Comparison of ENCODE assay signal across 28 cellular contexts in the genomic region with DNA sequence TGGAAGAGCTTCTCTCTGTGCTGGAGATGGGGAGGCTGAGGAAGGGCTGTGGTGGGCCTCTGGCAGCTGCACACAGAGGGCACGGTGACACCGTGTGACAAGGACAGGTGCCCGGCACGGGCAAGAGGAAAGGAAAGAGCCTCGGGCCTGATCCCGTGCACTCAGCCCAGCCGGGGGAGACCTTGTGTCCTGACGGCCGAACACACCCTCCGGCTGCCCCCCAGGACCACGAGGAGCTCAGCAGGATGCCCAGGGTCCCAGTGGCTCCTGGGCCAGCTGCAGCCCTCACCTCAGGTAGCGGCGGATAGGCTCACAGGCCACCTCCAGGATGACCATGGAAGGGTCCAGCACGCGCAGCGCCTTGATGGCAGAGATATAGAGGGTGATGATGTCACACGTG. TPM values are rescaled to one million over a fixed set of nuclear protein-coding genes. Genes with fewer than 3 reads are reported as not detected.
A peak's percentile ranks its signal among the peaks of the same experiment; 100 is the strongest.
DNase-seq lines count a peak whose midpoint lies in the region; ATAC-seq, FAIRE-seq and TF ChIP-seq lines count a peak whose summit lies in the region.
"Had no signal": no experiment of that assay in that cellular context is flagged by ENCODE, and none has a peak within 500 bp of the region (broad histone marks: within the 10 kb centered on the region; RNA-seq: fewer than 3 reads in every experiment).

No MANE protein-coding gene starts in this region.

- no peak overlapping the region for H3K27ac Mint-ChIP-seq in CD4-positive, alpha-beta T cell
- H3K27ac Mint-ChIP-seq: CD4-positive, CD25-positive, alpha-beta regulatory T cell; CD8-positive, alpha-beta T cell had no signal

- H3K27me3 Mint-ChIP-seq in CD4-positive, alpha-beta T cell: no peaks in the 10 kb centered on the region
- H3K27me3 Mint-ChIP-seq: CD4-positive, CD25-positive, alpha-beta regulatory T cell had no signal

- peaks cover 61% of the 10 kb centered on the region for H3K36me3 Mint-ChIP-seq in CD4-positive, alpha-beta T cell (ENCODE audit: low read depth)

- H3K4me1 ChIP-seq in K562 (replicated peaks in 1 of 2; ENCODE audit: control insufficient read depth in 2 of 2, insufficient read depth in 2 of 2, low read length in 2 of 2): peaks cover 14 to 80% of the 10 kb centered on the region in 2 experiments
- H3K4me1 ChIP-seq: BE2C had no signal

- H3K4me2 ChIP-seq in K562 (ENCODE audit: insufficient read depth, low read length): no peak overlapping the region
- H3K4me2 ChIP-seq: BLaER1 had no signal

- H3K27ac ChIP-seq in CD4-positive, alpha-beta T cell (ENCODE audit: low read depth, low read length): no peak overlapping the region
- no peak overlapping the region for H3K27ac ChIP-seq in K562 (ENCODE audit: extremely low read depth, low read depth, low read length)
- H3K27ac ChIP-seq: BLaER1 had no signal

- POLR2A ChIA-PET in CD4-positive, alpha-beta T cell (lab: Charles Lee): no interaction called here
- POLR2A ChIA-PET in K562 (lab: Yijun Ruan, JAX): interaction anchor here (1.1 kb wide), 1 partner anchor 16 kb away, joined by 4 read pairs; no protein-coding TSS in a partner anchor

- ATAC-seq in CD4-positive, alpha-beta T cell (ENCODE audit: poor library complexity): no peak
- ATAC-seq in K562: no peak
- ATAC-seq in HG03108 (IDR thresholded peaks at IDR 0.05; ENCODE audit: unreplicated experiment): no peak
- ATAC-seq: CD8-positive, alpha-beta T cell; GM12878 had no signal

- no peak for FAIRE-seq in K562 (lab: Jason Lieb, UNC)
- FAIRE-seq: A204.1, GM12878, GM12892, GM18507 had no signal

- in situ Hi-C loops in K562 (cut with MboI): no loop called here

- peaks cover 79% of the 10 kb centered on the region; the same call in 2 of the 3 replicates for H3K36me3 ChIP-seq in K562 (ENCODE audit: control insufficient read depth, insufficient read depth, low read length)

- CTCF ChIA-PET in CD4-positive, alpha-beta T cell (lab: Charles Lee): no interaction called here
- CTCF ChIA-PET in K562 (lab: Yijun Ruan, JAX; ENCODE audit: low intra/inter-chr PET ratio): no interaction called here

- BruUV-seq in K562 (replicated peaks; lab: Mats Ljungman, UMichigan): no TSS peak

- peaks cover 8% of the 10 kb centered on the region for H4K20me1 ChIP-seq in K562 (replicated peaks; ENCODE audit: control insufficient read depth, insufficient read depth, low read length)

- H2AFZ ChIP-seq in K562 (ENCODE audit: low read depth, low read length): no peak overlapping the region

- TF ChIP-seq RAD21 in K562 (CRISPR knock-in tag; conservative IDR thresholded peaks at IDR 0.05 in 1 of 2, IDR thresholded peaks at IDR 0.05 in 1 of 2): no peak

- no peaks in the 10 kb centered on the region for H3K27me3 ChIP-seq in CD4-positive, alpha-beta T cell (ENCODE audit: control insufficient read depth, insufficient read depth, low read length)
- H3K27me3 ChIP-seq in K562 (ENCODE audit: control insufficient read depth in 2 of 2, insufficient read depth in 2 of 2, low read length in 2 of 2): no peaks in the 10 kb centered on the region
- H3K27me3 ChIP-seq: BE2C, BLaER1 had no signal

- no peak for DNase-seq in CD4-positive, alpha-beta T cell
- DNase-seq in K562 (ENCODE audit: extremely low read depth in 1 of 4, low spot score in 3 of 4): no peak
- no peak for DNase-seq in NCI-H2227 treated with DMSO at 0.1 percent for 48 hours (lab: John Stamatoyannopoulos, UW)
- DNase-seq: 8988T; ACHN; BE2C; C1 segment of cervical spinal cord; CD4-positive, CD25-positive, alpha-beta regulatory T cell; CD8-positive, alpha-beta T cell; COR-L47; DMS 273 treated with DMSO at 0.1 percent for 48 hours; DMS153; DMS53; DMS79; DND-41; EL; GDM1 had no signal

- H3K9me3 ChIP-seq in CD4-positive, alpha-beta T cell (ENCODE audit: control insufficient read depth, low read length): no peaks in the 10 kb centered on the region
- H3K9me3 ChIP-seq in K562 (replicated peaks; ENCODE audit: control insufficient read depth, insufficient read depth, low read depth, low read length): no peaks in the 10 kb centered on the region
- H3K9me3 ChIP-seq: BE2C, BLaER1 had no signal

- 90% methylated on average over 13 of the region's 17 CpGs for WGBS in K562 (ENCODE audit: insufficient coverage, low coverage, missing lambda C conversion rate)

- H3K4me1 Mint-ChIP-seq in CD4-positive, alpha-beta T cell (ENCODE audit: low read depth): peaks cover 19% of the 10 kb centered on the region

- no peak for TF ChIP-seq CTCF in CD4-positive, alpha-beta T cell (IDR thresholded peaks at IDR 0.05)
- TF ChIP-seq CTCF in K562 (IDR thresholded peaks at IDR 0.05 in 2 of 3, conservative IDR thresholded peaks at IDR 0.05 in 1 of 3; ENCODE audit: insufficient read depth in 2 of 3, low read depth in 1 of 3, low read length in 3 of 3): no peak

- H3K4me3 ChIP-seq in K562: no peak overlapping the region
- H3K4me3 ChIP-seq: BLaER1, GM12878 had no signal

- H3K9me1 ChIP-seq in K562 (ENCODE audit: control insufficient read depth, insufficient read depth, low read length): no peaks in the 10 kb centered on the region

- no peak for TF ChIP-seq EP300 in K562 (IDR thresholded peaks at IDR 0.05; ENCODE audit: low read length)

- peak overlapping the region; percentile 4 for H3K4me3 Mint-ChIP-seq in CD4-positive, alpha-beta T cell
- H3K4me3 Mint-ChIP-seq: CD14-positive monocyte; CD8-positive, alpha-beta T cell had no signal

- H3K9ac ChIP-seq in K562 (ENCODE audit: insufficient read depth in 1 of 2, low read depth in 2 of 2, low read length in 2 of 2): peak overlapping the region in 1 of 2 experiments; percentile 35; a peak in 2 of 4 replicates
- H3K9ac ChIP-seq: BLaER1 had no signal

- no peaks in the 10 kb centered on the region for H3K9me3 Mint-ChIP-seq in CD4-positive, alpha-beta T cell
- H3K9me3 Mint-ChIP-seq: CD14-positive monocyte; CD8-positive, alpha-beta T cell had no signal

- H3K79me2 ChIP-seq in K562 (ENCODE audit: control insufficient read depth, insufficient read depth, low read length): peaks cover 18% of the 10 kb centered on the region

- intact Hi-C loops in CD4-positive, alpha-beta T cell (cut with DNase I, micrococcal nuclease): no loop called here
- intact Hi-C loops in K562 (cut with micrococcal nuclease): no loop called here

- no peak for TF ChIP-seq POLR2A in K562 (conservative IDR thresholded peaks at IDR 0.05)

RNA-seq across cellular contexts. Expression of a gene that starts 5.5 kb away (rescaled TPM):
- 100 to 1,000 TPM; 144 to 149 TPM for total RNA-seq in CD4-positive, alpha-beta T cell
- total RNA-seq in K562 (2011; cell fraction: chromatin; rRNA removed; ENCODE audit: low replicate concordance): 116 and 279 TPM in 2 replicates
- total RNA-seq in K562 (2011; cell fraction: nucleolus; rRNA removed): 160 and 161 TPM in 2 replicates
- total RNA-seq in K562 (2011; cell fraction: nucleoplasm; rRNA removed): 110 and 125 TPM in 2 replicates
- total RNA-seq in K562 (2014; rRNA removed): 19.8 and 23.4 TPM in 2 replicates
- total RNA-seq in K562 (2014; rRNA removed; fragmentation: Illumina TruSeq; extraction: Trizol): 5.8 and 8.0 TPM in 2 replicates
- total RNA-seq in K562 (2015; rRNA removed; fragmentation: Illumina TruSeq; extraction: Trizol): 16.4 and 17.5 TPM in 2 replicates
- 50.7 and 56.5 TPM in 2 replicates for total RNA-seq in K562 (2021)
- 17.7 and 22.1 TPM in 2 replicates for polyA plus RNA-seq in K562 (2011; rRNA removed)
- 11.1 and 24.4 TPM in 2 replicates for polyA plus RNA-seq in K562 (2011; cell fraction: cytosol; rRNA removed)
- polyA plus RNA-seq in K562 (2011; cell fraction: nucleus; rRNA removed): 195 and 268 TPM in 2 replicates
- polyA plus RNA-seq in K562 (2012): 30.8 and 42.2 TPM in 2 replicates
- polyA plus RNA-seq in K562 (2014; fragmentation: Illumina TruSeq; extraction: Trizol): 10.1 and 19.3 TPM in 2 replicates
- under 1 TPM in 1 of 2 experiments, not detected in 1; 0.11 TPM for polyA plus RNA-seq in K562 (2014; fragmentation: Nextera tagmentation; extraction: Ambion mirVana)
- polyA plus RNA-seq in K562 (2014; rRNA removed): 41.6 and 46.1 TPM in 2 replicates
- polyA minus RNA-seq in K562 (2011; rRNA and poly(A)+ RNA removed): 10.4 and 13.3 TPM in 2 replicates
- polyA minus RNA-seq in K562 (2011; cell fraction: cytosol; rRNA and poly(A)+ RNA removed): 30.0 and 32.4 TPM in 2 replicates
- polyA minus RNA-seq in K562 (2011; cell fraction: nucleus; rRNA and poly(A)+ RNA removed): 61.7 and 67.4 TPM in 2 replicates

RNA-seq across cellular contexts. Expression of a gene that starts 5.6 kb away (rescaled TPM):
- 10 to 100 TPM; 30.1 to 30.5 TPM for total RNA-seq in CD4-positive, alpha-beta T cell
- 2.1 and 9.0 TPM in 2 replicates for total RNA-seq in K562 (2011; cell fraction: chromatin; rRNA removed; ENCODE audit: low replicate concordance)
- total RNA-seq in K562 (2011; cell fraction: nucleolus; rRNA removed): 24.7 and 27.9 TPM in 2 replicates
- 12.1 and 13.6 TPM in 2 replicates for total RNA-seq in K562 (2011; cell fraction: nucleoplasm; rRNA removed)
- total RNA-seq in K562 (2014; rRNA removed) (130 and 153 TPM in 2 replicates), K562 (2014; rRNA removed; fragmentation: Illumina TruSeq; extraction: Trizol) (8.7 and 16.8 TPM in 2 replicates), K562 (2015; rRNA removed; fragmentation: Illumina TruSeq; extraction: Trizol) (74.7 and 76.7 TPM in 2 replicates), K562 (2021) (96.4 and 106 TPM in 2 replicates)
- polyA plus RNA-seq in K562 (2011; rRNA removed) (40.5 and 43.4 TPM in 2 replicates), K562 (2014; fragmentation: Illumina TruSeq; extraction: Trizol) (57.1 and 101 TPM in 2 replicates), K562 (2014; fragmentation: Nextera tagmentation; extraction: Ambion mirVana) (10 to 100 TPM in 1 of 2 experiments, 1 to 10 TPM in 1; 1.9 to 11.8 TPM), K562 (2014; rRNA removed) (114 and 137 TPM in 2 replicates)
- 64.1 and 151 TPM in 2 replicates for polyA plus RNA-seq in K562 (2011; cell fraction: cytosol; rRNA removed)
- polyA plus RNA-seq in K562 (2011; cell fraction: nucleus; rRNA removed): 31.5 and 49.3 TPM in 2 replicates
- polyA plus RNA-seq in K562 (2012): 94.8 and 97.7 TPM in 2 replicates
- 5.8 and 11.0 TPM in 2 replicates for polyA minus RNA-seq in K562 (2011; rRNA and poly(A)+ RNA removed)
- 18.9 and 27.1 TPM in 2 replicates for polyA minus RNA-seq in K562 (2011; cell fraction: cytosol; rRNA and poly(A)+ RNA removed)
- 7.0 and 10.3 TPM in 2 replicates for polyA minus RNA-seq in K562 (2011; cell fraction: nucleus; rRNA and poly(A)+ RNA removed)

RNA-seq across cellular contexts. Expression of a gene that starts 11.0 kb away (rescaled TPM):
- not detected for total RNA-seq in CD4-positive, alpha-beta T cell
- not detected in 2 replicates for total RNA-seq in K562 (2011; cell fraction: chromatin; rRNA removed; ENCODE audit: low replicate concordance)
- not detected in 2 replicates for total RNA-seq in K562 (2011; cell fraction: nucleolus; rRNA removed)
- not detected in 2 replicates for total RNA-seq in K562 (2011; cell fraction: nucleoplasm; rRNA removed)
- not detected in 2 replicates for total RNA-seq in K562 (2014; rRNA removed)
- total RNA-seq in K562 (2014; rRNA removed; fragmentation: Illumina TruSeq; extraction: Trizol): not detected in 2 replicates
- not detected in 2 replicates for total RNA-seq in K562 (2015; rRNA removed; fragmentation: Illumina TruSeq; extraction: Trizol)
- not detected in 2 replicates for total RNA-seq in K562 (2021)
- polyA plus RNA-seq in K562 (2011; rRNA removed): not detected in 2 replicates
- not detected in 2 replicates for polyA plus RNA-seq in K562 (2011; cell fraction: cytosol; rRNA removed)
- polyA plus RNA-seq in K562 (2011; cell fraction: nucleus; rRNA removed): not detected in 2 replicates
- polyA plus RNA-seq in K562 (2012): not detected in 2 replicates
- not detected in 2 replicates for polyA plus RNA-seq in K562 (2014; fragmentation: Illumina TruSeq; extraction: Trizol)
- polyA plus RNA-seq in K562 (2014; fragmentation: Nextera tagmentation; extraction: Ambion mirVana): not detected
- polyA plus RNA-seq in K562 (2014; rRNA removed): not detected in 2 replicates
- not detected in 2 replicates for polyA minus RNA-seq in K562 (2011; rRNA and poly(A)+ RNA removed)
- not detected in 2 replicates for polyA minus RNA-seq in K562 (2011; cell fraction: cytosol; rRNA and poly(A)+ RNA removed)
- not detected in 2 replicates for polyA minus RNA-seq in K562 (2011; cell fraction: nucleus; rRNA and poly(A)+ RNA removed)
- total RNA-seq: A673; CD4-positive, CD25-positive, alpha-beta regulatory T cell; CD8-positive, alpha-beta T cell; Daoy; G401; GM12878 had no signal
- polyA plus RNA-seq: AG04450; CD14-positive monocyte; CD4-positive, CD25-positive, alpha-beta regulatory T cell; GM12878 had no signal

RNA-seq across cellular contexts. Expression of a gene that starts 13.0 kb away (rescaled TPM):
- total RNA-seq in CD4-positive, alpha-beta T cell: not detected
- not detected in 2 replicates for total RNA-seq in K562 (2011; cell fraction: chromatin; rRNA removed; ENCODE audit: low replicate concordance)
- not detected in 2 replicates for total RNA-seq in K562 (2011; cell fraction: nucleolus; rRNA removed)
- total RNA-seq in K562 (2011; cell fraction: nucleoplasm; rRNA removed): not detected in 2 replicates
- total RNA-seq in K562 (2014; rRNA removed): not detected in 2 replicates
- total RNA-seq in K562 (2014; rRNA removed; fragmentation: Illumina TruSeq; extraction: Trizol): not detected in 2 replicates
- total RNA-seq in K562 (2015; rRNA removed; fragmentation: Illumina TruSeq; extraction: Trizol): not detected in 2 replicates
- total RNA-seq in K562 (2021): not detected in 2 replicates
- not detected in 2 replicates for polyA plus RNA-seq in K562 (2011; rRNA removed)
- polyA plus RNA-seq in K562 (2011; cell fraction: cytosol; rRNA removed): 0.06 TPM in 1 of 2 replicates, not detected in the other
- not detected in 2 replicates for polyA plus RNA-seq in K562 (2011; cell fraction: nucleus; rRNA removed)
- not detected in 2 replicates for polyA plus RNA-seq in K562 (2012)
- not detected in 2 replicates for polyA plus RNA-seq in K562 (2014; fragmentation: Illumina TruSeq; extraction: Trizol)
- polyA plus RNA-seq in K562 (2014; fragmentation: Nextera tagmentation; extraction: Ambion mirVana): not detected
- polyA plus RNA-seq in K562 (2014; rRNA removed): not detected in 2 replicates
- polyA minus RNA-seq in K562 (2011; rRNA and poly(A)+ RNA removed): not detected in 2 replicates
- not detected in 2 replicates for polyA minus RNA-seq in K562 (2011; cell fraction: cytosol; rRNA and poly(A)+ RNA removed)
- not detected in 2 replicates for polyA minus RNA-seq in K562 (2011; cell fraction: nucleus; rRNA and poly(A)+ RNA removed)
- total RNA-seq: A673; CD4-positive, CD25-positive, alpha-beta regulatory T cell; CD8-positive, alpha-beta T cell; Daoy had no signal
- polyA plus RNA-seq: AG04450; CD14-positive monocyte; CD4-positive, CD25-positive, alpha-beta regulatory T cell had no signal

RNA-seq across cellular contexts. Expression of a gene that starts 17.7 kb away (rescaled TPM):
- total RNA-seq in CD4-positive, alpha-beta T cell: 1 to 10 TPM; 6.1 to 8.6 TPM
- total RNA-seq in K562 (2011; cell fraction: chromatin; rRNA removed; ENCODE audit: low replicate concordance): 9.5 and 37.4 TPM in 2 replicates
- total RNA-seq in K562 (2011; cell fraction: nucleolus; rRNA removed): 29.0 and 30.9 TPM in 2 replicates
- 12.3 and 12.6 TPM in 2 replicates for total RNA-seq in K562 (2011; cell fraction: nucleoplasm; rRNA removed)
- total RNA-seq in K562 (2014; rRNA removed) (20.0 and 23.5 TPM in 2 replicates), K562 (2014; rRNA removed; fragmentation: Illumina TruSeq; extraction: Trizol) (1.7 and 2.5 TPM in 2 replicates), K562 (2015; rRNA removed; fragmentation: Illumina TruSeq; extraction: Trizol) (24.2 and 28.2 TPM in 2 replicates), K562 (2021) (30.3 and 31.9 TPM in 2 replicates)
- polyA plus RNA-seq in K562 (2011; rRNA removed) (3.2 and 4.2 TPM in 2 replicates), K562 (2014; fragmentation: Illumina TruSeq; extraction: Trizol) (4.4 and 12.5 TPM in 2 replicates), K562 (2014; fragmentation: Nextera tagmentation; extraction: Ambion mirVana) (under 1 TPM; 0.31 to 0.34 TPM), K562 (2014; rRNA removed) (11.8 and 14.4 TPM in 2 replicates)
- polyA plus RNA-seq in K562 (2011; cell fraction: cytosol; rRNA removed): 5.2 and 13.0 TPM in 2 replicates
- 25.2 and 33.9 TPM in 2 replicates for polyA plus RNA-seq in K562 (2011; cell fraction: nucleus; rRNA removed)
- 16.5 and 21.3 TPM in 2 replicates for polyA plus RNA-seq in K562 (2012)
- polyA minus RNA-seq in K562 (2011; rRNA and poly(A)+ RNA removed): 2.3 and 2.9 TPM in 2 replicates
- polyA minus RNA-seq in K562 (2011; cell fraction: cytosol; rRNA and poly(A)+ RNA removed): 11.2 and 13.6 TPM in 2 replicates
- polyA minus RNA-seq in K562 (2011; cell fraction: nucleus; rRNA and poly(A)+ RNA removed): 10.9 and 14.7 TPM in 2 replicates
